In genomic region chr13:79480954-79481684, GRCh38 we compare ENCODE assay signal across 8 cellular contexts. TPM values are rescaled to one million over a fixed set of nuclear protein-coding genes. Genes with fewer than 3 reads are reported as not detected.
DNase-seq lines count a peak whose midpoint lies in the region; ATAC-seq and TF ChIP-seq lines count a peak whose summit lies in the region.

NDFIP2 (plus strand) TSS chr13:79481155; CDS start chr13:79481204, 49 bp downstream.

- peak within 1 kb of the TSS; percentile 2 for H2BK12ac ChIP-seq in trophoblast cell (ENCODE audit: low read length)

- peak within 1 kb of the TSS; percentile 79 for H4K12ac ChIP-seq in trophoblast cell (ENCODE audit: low read depth, low read length)

- no peak for TF ChIP-seq CTCF in cardiac muscle cell (IDR thresholded peaks at IDR 0.05; ENCODE audit: low read depth, low read length)
- peak in 1 of 5 experiments; percentile 35 for TF ChIP-seq CTCF in tibial nerve (IDR thresholded peaks at IDR 0.05)

- H3K79me2 ChIP-seq in trophoblast cell (ENCODE audit: control insufficient read depth, insufficient read depth, low read length, poor library complexity): peaks cover 7% of the 10 kb centered on the region

- peaks cover 15% of the 10 kb centered on the region for H3K36me3 Mint-ChIP-seq in activated naive CD8-positive, alpha-beta T cell treated with anti-CD3 and anti-CD28 coated beads, Interleukin-2, amount 50 U/mL, for 24 hours (ENCODE audit: low read depth)

- peaks cover 14% of the 10 kb centered on the region for H3K27me3 Mint-ChIP-seq in activated naive CD8-positive, alpha-beta T cell treated with anti-CD3 and anti-CD28 coated beads, Interleukin-2, amount 50 U/mL, for 24 hours

- ATAC-seq in HG02623 (IDR thresholded peaks at IDR 0.05; ENCODE audit: unreplicated experiment): peak; percentile 93
- ATAC-seq in activated naive CD8-positive, alpha-beta T cell treated with anti-CD3 and anti-CD28 coated beads, Interleukin-2, amount 50 U/mL, for 24 hours: peak; percentile 76

- H3K27me3 ChIP-seq in cardiac muscle cell: no peaks in the 10 kb centered on the region
- no peaks in the 10 kb centered on the region for H3K27me3 ChIP-seq in trophoblast cell (ENCODE audit: insufficient read depth, low read length)
- H3K27me3 ChIP-seq in tibial nerve: no peaks in the 10 kb centered on the region

- peak within 1 kb of the TSS; percentile 92 for H3K9ac ChIP-seq in trophoblast cell (ENCODE audit: low read length)

- no CpG with 5 or more reads among the region's 74 CpGs for WGBS in trophoblast cell (ENCODE audit: extremely low coverage, insufficient coverage, insufficient read length)
- WGBS in tibial nerve, 2 donors: 1 to 2% methylated on average over 58 to 74 of the region's 74 CpGs

- peak within 1 kb of the TSS; percentile 91 for H4K8ac ChIP-seq in trophoblast cell (ENCODE audit: low read depth, low read length)

- H3K4me3 Mint-ChIP-seq in activated naive CD8-positive, alpha-beta T cell treated with anti-CD3 and anti-CD28 coated beads, Interleukin-2, amount 50 U/mL, for 24 hours: peak within 1 kb of the TSS; percentile 91

- peak within 1 kb of the TSS; percentile 88 for H2BK120ac ChIP-seq in trophoblast cell (ENCODE audit: insufficient read depth, low read length, poor library complexity)

- H3K23ac ChIP-seq in trophoblast cell (ENCODE audit: low read length): no peak within 1 kb of the TSS

- H3K79me1 ChIP-seq in trophoblast cell (ENCODE audit: low read length): peaks cover 7% of the 10 kb centered on the region

- peak within 1 kb of the TSS; percentile 55 for H3K18ac ChIP-seq in trophoblast cell (ENCODE audit: low read length)

- H3K4ac ChIP-seq in trophoblast cell (ENCODE audit: low read depth, low read length): peak within 1 kb of the TSS; percentile 19

- peak within 1 kb of the TSS; percentile 86 for H2BK5ac ChIP-seq in trophoblast cell (ENCODE audit: low read depth, low read length, poor library complexity)

- H3K4me3 ChIP-seq in cardiac muscle cell (peak within 1 kb of the TSS; percentile 85), trophoblast cell (ENCODE audit: low read depth, low read length) (peak within 1 kb of the TSS; percentile 96), tibial nerve (peak within 1 kb of the TSS; percentile 60 to 83 (median 74))

- peak in 1 of 2 donors; percentile 81 for TF ChIP-seq EP300 in tibial nerve (IDR thresholded peaks at IDR 0.05)

- no peak within 1 kb of the TSS for H2AK5ac ChIP-seq in trophoblast cell (ENCODE audit: low read length)

- peak within 1 kb of the TSS; percentile 92 for H2AFZ ChIP-seq in trophoblast cell (ENCODE audit: insufficient read depth, low read length, poor library complexity)

- H3K4me1 ChIP-seq in cardiac muscle cell (ENCODE audit: low read depth): peaks cover 22% of the 10 kb centered on the region
- H3K4me1 ChIP-seq in trophoblast cell (ENCODE audit: control insufficient read depth in 1 of 2, insufficient read depth in 2 of 2, low read length in 2 of 2): peaks cover 4 to 10% of the 10 kb centered on the region in 2 experiments
- H3K4me1 ChIP-seq in tibial nerve: peaks cover 0 to 49% (median 13%) of the 10 kb centered on the region in 4 donors

- no peaks in the 10 kb centered on the region for H3K9me3 ChIP-seq in cardiac muscle cell (ENCODE audit: low read depth)
- no peaks in the 10 kb centered on the region for H3K9me3 ChIP-seq in trophoblast cell (ENCODE audit: insufficient read depth, low read depth, low read length)
- H3K9me3 ChIP-seq in tibial nerve: no peaks in the 10 kb centered on the region

- peak; percentile 83 for DNase-seq in NCI-H1105 treated with DMSO at 0.1 percent for 48 hours (lab: John Stamatoyannopoulos, UW)
- DNase-seq in SW480 (ENCODE audit: low spot score): peak; percentile 92
- peak; percentile 90 for DNase-seq in activated naive CD8-positive, alpha-beta T cell treated with anti-CD3 and anti-CD28 coated beads, Interleukin-2, amount 50 U/mL, for 24 hours
- peak; percentile 92 to 93 for DNase-seq in cardiac muscle cell (ENCODE audit: low read depth in 1 of 2, low spot score in 1 of 2)
- DNase-seq in trophoblast cell: peak; percentile 80 to 90
- peak; percentile 49 to 54 for DNase-seq in tibial nerve (ENCODE audit: low spot score in 2 of 2)

- peak within 1 kb of the TSS; percentile 92 for H3K14ac ChIP-seq in trophoblast cell (ENCODE audit: low read length)

- peak within 1 kb of the TSS; percentile 79 for H3K4me2 ChIP-seq in trophoblast cell (ENCODE audit: low read length)

- H3K4me1 Mint-ChIP-seq in activated naive CD8-positive, alpha-beta T cell treated with anti-CD3 and anti-CD28 coated beads, Interleukin-2, amount 50 U/mL, for 24 hours: peaks cover 54% of the 10 kb centered on the region

- TF ChIP-seq POLR2A in GM10847 (IDR thresholded peaks at IDR 0.05; ENCODE audit: extremely low read depth, insufficient read length) (peak; percentile 60), tibial nerve (IDR thresholded peaks at IDR 0.05) (peak in 1 of 2 donors; percentile 38)

- H3K36me3 ChIP-seq in cardiac muscle cell: no peaks in the 10 kb centered on the region
- H3K36me3 ChIP-seq in trophoblast cell (ENCODE audit: control insufficient read depth in 1 of 2, insufficient read depth in 2 of 2, low read length in 2 of 2): no peaks in the 10 kb centered on the region
- H3K36me3 ChIP-seq in tibial nerve: no peaks in the 10 kb centered on the region

- H4K91ac ChIP-seq in trophoblast cell (ENCODE audit: low read depth, low read length): peak within 1 kb of the TSS; percentile 84

- peak within 1 kb of the TSS; percentile 95 for H3K27ac Mint-ChIP-seq in activated naive CD8-positive, alpha-beta T cell treated with anti-CD3 and anti-CD28 coated beads, Interleukin-2, amount 50 U/mL, for 24 hours

- H3K9me3 Mint-ChIP-seq in activated naive CD8-positive, alpha-beta T cell treated with anti-CD3 and anti-CD28 coated beads, Interleukin-2, amount 50 U/mL, for 24 hours: no peaks in the 10 kb centered on the region

- H3K27ac ChIP-seq in cardiac muscle cell: peak within 1 kb of the TSS; percentile 76
- peak within 1 kb of the TSS; percentile 93 for H3K27ac ChIP-seq in trophoblast cell (ENCODE audit: low read depth, low read length)
- H3K27ac ChIP-seq in tibial nerve: peak within 1 kb of the TSS in 3 of 4 donors; percentile 66 to 82 (median 79)

RNA-seq across cellular contexts. Expression of gene NDFIP2, which starts in this region (rescaled TPM):
- total RNA-seq in cardiac muscle cell (24.2 and 26.8 TPM in 2 replicates), tibial nerve (10 to 100 TPM; 17.9 to 20.7 (median 19.0) TPM)
- polyA plus RNA-seq in cardiac muscle cell: 37.3 and 43.5 TPM in 2 replicates
- 58.6 and 65.6 TPM in 2 replicates for polyA plus RNA-seq in trophoblast cell (2013)

Comparison
In these comparisons a context has a peak if more than half of its experiments do, and no peak if none do; other contexts are left out.
1. Peak in every context shown above with its lines: DNase-seq, ATAC-seq, H3K4me3 ChIP-seq and H3K27ac ChIP-seq.